1 cellular context compared by ENCODE assay signal in genomic region chr6:14711704-14712397, GRCh38.
TF ChIP-seq lines count a peak whose summit lies in the region.

No MANE protein-coding gene starts in this region.

TF ChIP-seq in HCT116, 20 proteins besides CTCF, POLR2A, EP300 and RAD21 (continued from another document):
- TF ChIP-seq, protein P1, sequence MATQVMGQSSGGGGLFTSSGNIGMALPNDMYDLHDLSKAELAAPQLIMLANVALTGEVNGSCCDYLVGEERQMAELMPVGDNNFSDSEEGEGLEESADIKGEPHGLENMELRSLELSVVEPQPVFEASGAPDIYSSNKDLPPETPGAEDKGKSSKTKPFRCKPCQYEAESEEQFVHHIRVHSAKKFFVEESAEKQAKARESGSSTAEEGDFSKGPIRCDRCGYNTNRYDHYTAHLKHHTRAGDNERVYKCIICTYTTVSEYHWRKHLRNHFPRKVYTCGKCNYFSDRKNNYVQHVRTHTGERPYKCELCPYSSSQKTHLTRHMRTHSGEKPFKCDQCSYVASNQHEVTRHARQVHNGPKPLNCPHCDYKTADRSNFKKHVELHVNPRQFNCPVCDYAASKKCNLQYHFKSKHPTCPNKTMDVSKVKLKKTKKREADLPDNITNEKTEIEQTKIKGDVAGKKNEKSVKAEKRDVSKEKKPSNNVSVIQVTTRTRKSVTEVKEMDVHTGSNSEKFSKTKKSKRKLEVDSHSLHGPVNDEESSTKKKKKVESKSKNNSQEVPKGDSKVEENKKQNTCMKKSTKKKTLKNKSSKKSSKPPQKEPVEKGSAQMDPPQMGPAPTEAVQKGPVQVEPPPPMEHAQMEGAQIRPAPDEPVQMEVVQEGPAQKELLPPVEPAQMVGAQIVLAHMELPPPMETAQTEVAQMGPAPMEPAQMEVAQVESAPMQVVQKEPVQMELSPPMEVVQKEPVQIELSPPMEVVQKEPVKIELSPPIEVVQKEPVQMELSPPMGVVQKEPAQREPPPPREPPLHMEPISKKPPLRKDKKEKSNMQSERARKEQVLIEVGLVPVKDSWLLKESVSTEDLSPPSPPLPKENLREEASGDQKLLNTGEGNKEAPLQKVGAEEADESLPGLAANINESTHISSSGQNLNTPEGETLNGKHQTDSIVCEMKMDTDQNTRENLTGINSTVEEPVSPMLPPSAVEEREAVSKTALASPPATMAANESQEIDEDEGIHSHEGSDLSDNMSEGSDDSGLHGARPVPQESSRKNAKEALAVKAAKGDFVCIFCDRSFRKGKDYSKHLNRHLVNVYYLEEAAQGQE (IDR thresholded peaks at IDR 0.05; ENCODE audit: low read depth): no peak
- no peak for TF ChIP-seq EZH2phosphoT487 (IDR thresholded peaks at IDR 0.05; ENCODE audit: borderline replicate concordance)
- TF ChIP-seq POLR2AphosphoS5 (IDR thresholded peaks at IDR 0.05; ENCODE audit: low read depth, low read length): no peak
- no peak for TF ChIP-seq ZFX (IDR thresholded peaks at IDR 0.05)
- TF ChIP-seq ELF1 (IDR thresholded peaks at IDR 0.05; ENCODE audit: borderline replicate concordance, low read depth): no peak
- no peak for TF ChIP-seq CBX3 (IDR thresholded peaks at IDR 0.05; ENCODE audit: low read depth)
- TF ChIP-seq SRF (IDR thresholded peaks at IDR 0.05; ENCODE audit: low read depth): no peak
- TF ChIP-seq SIN3A (IDR thresholded peaks at IDR 0.05; ENCODE audit: low read depth): no peak
- TF ChIP-seq FOSL1 (IDR thresholded peaks at IDR 0.05; ENCODE audit: low read depth): no peak
